21 cellular contexts compared by ENCODE assay signal in the genomic region with DNA sequence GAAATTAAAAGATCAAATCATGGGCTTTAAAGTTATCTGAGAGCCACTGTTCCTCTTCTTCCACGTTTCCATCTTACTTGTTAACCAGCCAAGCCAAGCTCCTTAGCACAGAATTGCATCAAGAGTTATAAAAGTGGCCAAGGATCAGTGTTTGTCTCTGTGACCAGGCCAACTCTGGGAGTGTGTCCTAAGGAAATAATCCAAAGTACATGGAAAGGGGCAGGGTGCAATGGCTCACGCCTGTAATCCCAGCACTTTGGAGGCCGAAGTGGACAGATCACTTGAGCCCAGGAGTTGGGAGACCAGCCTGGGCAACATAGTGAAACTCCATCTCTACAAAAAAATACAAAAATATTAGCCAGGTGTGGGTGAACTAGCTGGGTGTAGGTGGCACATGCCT.
"Had no signal": no experiment of that assay in that cellular context is flagged by ENCODE, and none has a peak within 500 bp of the region (broad histone marks: within the 10 kb centered on the region; RNA-seq: fewer than 3 reads in every experiment).

No MANE protein-coding gene starts in this region.

- H3K27ac Mint-ChIP-seq: activated CD8-positive, alpha-beta T cell treated with anti-CD3 and anti-CD28 coated beads, Interleukin-2, amount 10 ng/mL, durations not matched to agents 7 days and 5 days; activated T-cell treated with anti-CD3 and anti-CD28 coated beads, Interleukin-2, amount 50 U/mL, for 24 hours; activated T-helper 17 cell treated with anti-CD3 and anti-CD28 coated beads, Interleukin-2, amount 50 U/mL, for 72 hours; stimulated activated naive B cell treated with anti-CD40 and anti-IgM and Interleukin-4, amounts not matched to agents 10 μg/mL and 1 μg/mL and 100 μg/mL, for 72 hours had no signal

- H3K36me3 Mint-ChIP-seq: activated naive CD8-positive, alpha-beta T cell had no signal

- H3K27me3 ChIP-seq: adrenal gland, breast epithelium, esophagus muscularis mucosa, heart left ventricle, sigmoid colon, testis, upper lobe of right lung had no signal

- H3K4me1 ChIP-seq: breast epithelium, testis, upper lobe of right lung had no signal

- H3K4me3 ChIP-seq: adrenal gland, breast epithelium, coronary artery, esophagus muscularis mucosa, heart left ventricle, sigmoid colon, testis, upper lobe of right lung had no signal

- H3K27ac ChIP-seq: breast epithelium, testis, upper lobe of right lung had no signal

- H3K9ac ChIP-seq: SK-N-SH had no signal

- DNase-seq: activated CD4-positive, alpha-beta T cell treated with anti-CD3 and anti-CD28 coated beads, Interleukin-2, amount 50 U/mL, for 1 hour; activated CD8-positive, alpha-beta memory T cell treated with anti-CD3 and anti-CD28 coated beads, Interleukin-2, amount 50 U/mL, for 4 hours; activated CD8-positive, alpha-beta T cell treated with anti-CD3 and anti-CD28 coated beads, Interleukin-2, amount 10 ng/mL, durations not matched to agents 7 days and 5 days; activated T-cell treated with anti-CD3 and anti-CD28 coated beads, Interleukin-2, amount 50 U/mL, for 24 hours; heart left ventricle; naive B cell; sigmoid colon; SK-N-SH; stimulated activated CD4-positive, alpha-beta T cell treated with anti-CD3 and anti-CD28 coated beads, Interleukin-2, amount 100 ng/mL, for 48 hours; stimulated activated CD8-positive, alpha-beta memory T cell treated with anti-CD3 and anti-CD28 coated beads, Interleukin-4, amount 100 ng/mL, for 48 hours; stimulated activated naive B cell treated with anti-CD40 and anti-IgM and Interleukin-4, amounts not matched to agents 10 μg/mL and 1 μg/mL and 100 μg/mL, for 72 hours; testis; upper lobe of right lung had no signal

- ATAC-seq: activated CD4-positive, CD25-positive, alpha-beta regulatory T cell treated with anti-CD3 and anti-CD28 coated beads, Interleukin-2, amount 50 U/mL, for 24 hours; activated CD8-positive, alpha-beta T cell treated with anti-CD3 and anti-CD28 coated beads, Interleukin-2, amount 10 ng/mL, durations not matched to agents 7 days and 5 days; activated T-helper 17 cell treated with anti-CD3 and anti-CD28 coated beads, Interleukin-2, amount 50 U/mL, for 72 hours; heart left ventricle; stimulated activated naive B cell treated with anti-CD40 and anti-IgM and Interleukin-4, amounts not matched to agents 10 μg/mL and 1 μg/mL and 100 μg/mL, for 72 hours; upper lobe of right lung had no signal

- H3K9me3 Mint-ChIP-seq: activated T-cell treated with anti-CD3 and anti-CD28 coated beads, Interleukin-2, amount 50 U/mL, for 24 hours; activated T-helper 17 cell treated with anti-CD3 and anti-CD28 coated beads, Interleukin-2, amount 50 U/mL, for 72 hours had no signal

- H3K36me3 ChIP-seq: adrenal gland, breast epithelium, esophagus muscularis mucosa, sigmoid colon, upper lobe of right lung had no signal

- H3K9me3 ChIP-seq: adrenal gland, breast epithelium, esophagus muscularis mucosa, heart left ventricle, sigmoid colon, SK-N-SH, testis, upper lobe of right lung had no signal

- H3K27me3 Mint-ChIP-seq: activated naive CD8-positive, alpha-beta T cell; activated T-helper 17 cell treated with anti-CD3 and anti-CD28 coated beads, Interleukin-2, amount 50 U/mL, for 72 hours; naive B cell had no signal

- H3K4me3 Mint-ChIP-seq: activated CD8-positive, alpha-beta T cell treated with anti-CD3 and anti-CD28 coated beads, Interleukin-2, amount 10 ng/mL, durations not matched to agents 7 days and 5 days; activated T-cell treated with anti-CD3 and anti-CD28 coated beads, Interleukin-2, amount 50 U/mL, for 24 hours had no signal

- FAIRE-seq: frontal cortex had no signal
